26 cellular contexts compared by ENCODE assay signal in the genomic region with DNA sequence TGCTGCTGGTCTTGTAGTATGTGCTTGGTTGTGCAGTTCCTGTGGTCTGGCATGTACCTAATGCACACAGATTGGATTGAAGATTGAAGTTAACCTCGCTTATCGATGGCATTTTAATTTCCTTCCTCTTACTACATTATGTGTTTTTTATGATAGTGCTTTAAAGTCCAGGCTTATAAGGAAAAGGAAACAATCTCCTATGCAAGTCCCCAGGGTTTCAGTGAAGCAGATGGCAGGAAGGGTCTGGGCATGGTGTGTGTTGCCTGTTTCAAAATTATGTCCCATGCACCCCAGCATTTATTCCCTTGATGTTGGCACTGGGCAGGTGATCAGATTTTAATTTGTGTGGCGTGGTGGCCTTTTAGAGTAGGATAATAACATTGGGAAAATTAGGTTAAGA.
"Had no signal": no experiment of that assay in that cellular context is flagged by ENCODE, and none has a peak within 500 bp of the region (broad histone marks: within the 10 kb centered on the region; RNA-seq: fewer than 3 reads in every experiment).

No MANE protein-coding gene starts in this region.

- DNase-seq: activated CD4-positive, alpha-beta T cell treated with anti-CD3 and anti-CD28 coated beads for 48 hours; activated CD4-positive, alpha-beta T cell treated with anti-CD3 and anti-CD28 coated beads, Interleukin-2, amount 50 U/mL, for 4 hours; activated CD4-positive, CD25-positive, alpha-beta regulatory T cell treated with anti-CD3 and anti-CD28 coated beads, Interleukin-2, amount 50 U/mL, for 72 hours; activated CD8-positive, alpha-beta memory T cell treated with anti-CD3 and anti-CD28 coated beads, Interleukin-2, amount 50 U/mL, for 48 hours; activated CD8-positive, alpha-beta T cell treated with anti-CD3 and anti-CD28 coated beads, Interleukin-2, amount 10 ng/mL, durations not matched to agents 7 days and 5 days; activated effector memory CD4-positive, alpha-beta T cell treated with Interleukin-2 at 50 U/mL for 16 hours; activated naive CD4-positive, alpha-beta T cell treated with Interleukin-2 at 50 U/mL for 16 hours; activated naive CD8-positive, alpha-beta T cell treated with anti-CD3 and anti-CD28 coated beads, Interleukin-2, amount 50 U/mL, for 24 hours; activated T-cell treated with anti-CD3 and anti-CD28 coated beads, Interleukin-2, amount 50 U/mL, for 1 hour; amniotic stem cell; body of pancreas; central memory CD4-positive, alpha-beta T cell; Kasumi-1; KBM-7; NCI-H1048; NCI-H146; NCI-H187 treated with DMSO at 0.1 percent for 48 hours; NCI-H2081 treated with DMSO at 0.1 percent for 48 hours; NCI-H226; NCI-H526; NCI-H774; SIG-M5; T-helper 1 cell had no signal

- H3K36me3 Mint-ChIP-seq: activated naive CD4-positive, alpha-beta T cell treated with anti-CD3 and anti-CD28 coated beads, Interleukin-2, amount 50 U/mL, for 72 hours; WTC11 had no signal

- H3K4me3 Mint-ChIP-seq: activated CD8-positive, alpha-beta T cell treated with anti-CD3 and anti-CD28 coated beads, Interleukin-2, amount 10 ng/mL, durations not matched to agents 7 days and 5 days; activated naive CD8-positive, alpha-beta T cell treated with anti-CD3 and anti-CD28 coated beads, Interleukin-2, amount 50 U/mL, for 24 hours; activated T-helper 1 cell treated with anti-CD3 and anti-CD28 coated beads, Interleukin-12 subunit alpha, Interleukin-12 subunit beta, Interleukin-2, Interleukin-4 antibody, amounts not matched to agents 30 ng/mL and 10 ng/mL and 1 ng/mL, durations not matched to agents 14 hours and 24 hours and 36 hours; WTC11 had no signal

- H3K27ac Mint-ChIP-seq: activated CD8-positive, alpha-beta T cell treated with anti-CD3 and anti-CD28 coated beads, Interleukin-2, amount 10 ng/mL, durations not matched to agents 7 days and 5 days; activated naive CD4-positive, alpha-beta T cell treated with anti-CD3 and anti-CD28 coated beads, Interleukin-2, amount 50 U/mL, for 72 hours; activated naive CD8-positive, alpha-beta T cell treated with anti-CD3 and anti-CD28 coated beads, Interleukin-2, amount 50 U/mL, for 24 hours; WTC11 had no signal

- ATAC-seq: activated CD8-positive, alpha-beta T cell treated with anti-CD3 and anti-CD28 coated beads, Interleukin-2, amount 10 ng/mL, durations not matched to agents 7 days and 5 days; activated naive CD4-positive, alpha-beta T cell treated with anti-CD3 and anti-CD28 coated beads, Interleukin-2, amount 50 U/mL, for 72 hours; activated naive CD8-positive, alpha-beta T cell treated with anti-CD3 and anti-CD28 coated beads, Interleukin-2, amount 50 U/mL, for 24 hours; body of pancreas; WTC11 had no signal

- H3K4me1 Mint-ChIP-seq: activated naive CD8-positive, alpha-beta T cell treated with anti-CD3 and anti-CD28 coated beads, Interleukin-2, amount 50 U/mL, for 24 hours; WTC11 had no signal

- H3K9me3 Mint-ChIP-seq: activated naive CD8-positive, alpha-beta T cell treated with anti-CD3 and anti-CD28 coated beads, Interleukin-2, amount 50 U/mL, for 24 hours; WTC11 had no signal
